Comparison of ENCODE assay signal across 15 cellular contexts in the genomic region with DNA sequence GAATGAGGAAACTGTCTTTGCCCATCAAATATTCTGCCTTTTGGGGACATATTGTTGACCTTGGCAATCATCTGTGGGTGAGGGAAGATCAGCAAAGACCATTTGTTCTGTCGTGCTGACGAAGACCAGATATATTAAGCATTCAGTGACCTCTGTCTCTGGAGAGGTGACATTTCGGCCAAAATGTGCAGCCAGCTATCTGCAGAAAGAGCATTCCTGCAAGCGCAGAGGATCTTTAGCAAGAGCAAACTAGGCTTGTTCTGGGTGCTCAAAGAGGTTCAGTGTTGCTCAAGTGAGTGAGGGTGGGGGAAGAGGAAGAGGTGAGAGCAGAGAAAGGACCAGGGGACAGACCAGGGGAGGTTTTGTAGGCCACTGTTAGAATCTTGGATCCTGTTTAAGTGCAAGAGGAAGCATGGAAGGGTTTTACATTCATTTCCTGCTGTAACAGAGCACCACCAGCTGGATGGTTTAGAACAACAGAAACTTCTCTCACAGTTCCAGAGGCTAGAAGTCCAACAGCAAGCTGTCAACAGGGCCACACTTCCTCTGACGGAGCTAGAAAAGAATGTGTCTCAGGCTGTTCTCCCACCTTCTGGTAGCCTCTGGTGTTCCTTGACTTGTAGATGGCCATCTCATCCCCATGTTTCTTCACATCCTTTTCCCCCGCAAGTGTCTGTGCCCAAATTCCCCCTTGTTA. TPM values are rescaled to one million over a fixed set of nuclear protein-coding genes. Genes with fewer than 3 reads are reported as not detected.
DNase-seq lines count a peak whose midpoint lies in the region; ATAC-seq and TF ChIP-seq lines count a peak whose summit lies in the region.
"Had no signal": no experiment of that assay in that cellular context is flagged by ENCODE, and none has a peak within 500 bp of the region (broad histone marks: within the 10 kb centered on the region; RNA-seq: fewer than 3 reads in every experiment).

No MANE protein-coding gene starts in this region.

- DNase-seq in DMS153 (lab: John Stamatoyannopoulos, UW): peak; percentile 10
- no peak for DNase-seq in DMS153 treated with DMSO at 0.1 percent for 48 hours (lab: John Stamatoyannopoulos, UW; ENCODE audit: unreplicated experiment)
- DNase-seq in dorsolateral prefrontal cortex: no peak
- no peak for DNase-seq in left lung
- no peak for DNase-seq in type B pancreatic cell (ENCODE audit: extremely low spot score, unreplicated experiment)
- no peak for DNase-seq in COLO668 (lab: John Stamatoyannopoulos, UW; ENCODE audit: unreplicated experiment)
- no peak for DNase-seq in H4 (ENCODE audit: low spot score)
- DNase-seq: activated T-cell treated with anti-CD3 and anti-CD28 coated beads, Interleukin-2, amount 50 U/mL, for 48 hours; IMR-90; midbrain; NCI-H2081 treated with DMSO at 0.1 percent for 48 hours; right lobe of liver had no signal

- intact Hi-C loops in dorsolateral prefrontal cortex (cut with DNase I): loop anchor here in 1 of 2 donors (5.0 kb wide), 1 partner anchor 41 kb away; no protein-coding TSS in a partner anchor
- intact Hi-C loops in left lung (cut with DNase I): no loop called here

- no peaks in the 10 kb centered on the region for H3K9me3 Mint-ChIP-seq in type B pancreatic cell

- peaks cover 4% of the 10 kb centered on the region for H3K4me1 Mint-ChIP-seq in type B pancreatic cell (ENCODE audit: unreplicated experiment)

- ATAC-seq in left lung: peak; percentile 87
- no peak for ATAC-seq in GM21528 (IDR thresholded peaks at IDR 0.05; ENCODE audit: low FRiP score, unreplicated experiment)

- peaks cover 57% of the 10 kb centered on the region for H3K27me3 Mint-ChIP-seq in type B pancreatic cell

- H3K27me3 ChIP-seq in dorsolateral prefrontal cortex (peaks cover 0 to 14% (median 0%) of the 10 kb centered on the region in 45 donors), left lung (no peaks in the 10 kb centered on the region)
- H3K27me3 ChIP-seq: right lobe of liver had no signal

- TF ChIP-seq CTCF in dorsolateral prefrontal cortex (IDR thresholded peaks at IDR 0.05 in 54 of 56, conservative IDR thresholded peaks at IDR 0.05 in 2 of 56; ENCODE audit: low read depth in 1 of 56, partially characterized antibody in 56 of 56): peak in 30 of 56 donors; percentile 10 to 63 (median 34)
- TF ChIP-seq CTCF in left lung (IDR thresholded peaks at IDR 0.05): peak in 1 of 2 donors; percentile 12
- TF ChIP-seq CTCF in type B pancreatic cell (conservative IDR thresholded peaks at IDR 0.05): no peak

- H3K36me3 Mint-ChIP-seq in type B pancreatic cell: no peaks in the 10 kb centered on the region

- peak overlapping the region; percentile 57 for H3K27ac Mint-ChIP-seq in type B pancreatic cell

- H3K4me3 Mint-ChIP-seq in type B pancreatic cell: no peak overlapping the region

- no peaks in the 10 kb centered on the region for H3K36me3 ChIP-seq in left lung
- H3K36me3 ChIP-seq: right lobe of liver had no signal

- H3K9me3 ChIP-seq in left lung: no peaks in the 10 kb centered on the region
- H3K9me3 ChIP-seq: right lobe of liver had no signal

- peak overlapping the region in 3 of 59 donors; percentile 10 to 44 (median 44) for H3K27ac ChIP-seq in dorsolateral prefrontal cortex
- no peak overlapping the region for H3K27ac ChIP-seq in left lung
- H3K27ac ChIP-seq: 22Rv1 had no signal

- H3K4me3 ChIP-seq in dorsolateral prefrontal cortex (no peak overlapping the region), left lung (no peak overlapping the region)
- H3K4me3 ChIP-seq: right lobe of liver had no signal

- H3K4me1 ChIP-seq in left lung: no peaks in the 10 kb centered on the region
- H3K4me1 ChIP-seq: right lobe of liver had no signal

RNA-seq across cellular contexts. Expression of a gene that starts 11.2 kb away (rescaled TPM):
- total RNA-seq in dorsolateral prefrontal cortex: not detected
- not detected for total RNA-seq in left lung
- total RNA-seq in type B pancreatic cell (ENCODE audit: low replicate concordance): not detected in 2 replicates
- not detected in 2 replicates for total RNA-seq in H4 (2014; rRNA removed; shearing (Covaris generic))
- total RNA-seq: fibroblast of villous mesenchyme, IMR-90, right lobe of liver had no signal
